Comparison of ENCODE assay signal across 9 cellular contexts in genomic region chr6:149233056-149233715, GRCh38.
DNase-seq lines count a peak whose midpoint lies in the region; ATAC-seq, FAIRE-seq and TF ChIP-seq lines count a peak whose summit lies in the region.
"Had no signal": no experiment of that assay in that cellular context is flagged by ENCODE, and none has a peak within 500 bp of the region (broad histone marks: within the 10 kb centered on the region; RNA-seq: fewer than 3 reads in every experiment).

No MANE protein-coding gene starts in this region.

- TF ChIP-seq RAD21 in A549 (conservative IDR thresholded peaks at IDR 0.05 in 1 of 2, IDR thresholded peaks at IDR 0.05 in 1 of 2) (no peak), Ishikawa (IDR thresholded peaks at IDR 0.05; ENCODE audit: low read depth) (no peak)

- no peak for FAIRE-seq in A549 (lab: Jason Lieb, UNC)

- TF ChIP-seq CTCF in A549 (IDR thresholded peaks at IDR 0.05) = no peak

- peaks cover 41% of the 10 kb centered on the region for H3K4me1 ChIP-seq in A549

- TF ChIP-seq POLR2A in A549 (IDR thresholded peaks at IDR 0.05; ENCODE audit: low read length) = no peak

- ATAC-seq in A549 (peak; percentile 65 to 89; a peak in 5 of 6 replicates), GM19452 (IDR thresholded peaks at IDR 0.05; ENCODE audit: unreplicated experiment) (no peak)

- CTCF ChIA-PET in A549 (lab: Yijun Ruan, JAX) = no interaction called here

- 51% methylated on average over 6 of the region's 7 CpGs for WGBS in A549 (ENCODE audit: missing lambda C conversion rate)

- H3K27ac ChIP-seq in A549 = peak overlapping the region; percentile 76 to 89
- H3K27ac ChIP-seq: thoracic aorta had no signal

- peak overlapping the region; percentile 69 for H3K4me2 ChIP-seq in A549

- POLR2A ChIA-PET in A549 (lab: Yijun Ruan, JAX) = no interaction called here

- DNase-seq in A549 (ENCODE audit: low read depth in 1 of 2, low spot score in 1 of 2) (peak; percentile 72 to 83), epidermal melanocyte (ENCODE audit: insufficient read length, low spot score) (peak; percentile 21), Ammon's horn (ENCODE audit: low spot score) (no peak), NCI-H526 (lab: John Stamatoyannopoulos, UW) (no peak)
- peak; percentile 55 to 66 for DNase-seq in activated CD4-positive, alpha-beta T cell treated with anti-CD3 and anti-CD28 coated beads, Interleukin-2, amount 50 U/mL, for 48 hours
- DNase-seq in stimulated activated CD4-positive, alpha-beta T cell treated with anti-CD3 and anti-CD28 coated beads, Interleukin-2, amount 100 ng/mL, for 48 hours = peak; percentile 36 to 39

- H3K9me3 ChIP-seq in A549 = no peaks in the 10 kb centered on the region
- H3K9me3 ChIP-seq: thoracic aorta had no signal

- H3K4me3 ChIP-seq in A549 = no peak overlapping the region
- H3K4me3 ChIP-seq: thoracic aorta had no signal

- TF ChIP-seq EP300 in A549 (IDR thresholded peaks at IDR 0.05) = no peak
- TF ChIP-seq EP300 in Ishikawa (IDR thresholded peaks at IDR 0.05; ENCODE audit: borderline replicate concordance) = peak; percentile 48; the same call in 1 of the 2 replicates

TF ChIP-seq in A549, 52 proteins besides CTCF, POLR2A, EP300 and RAD21:
- TF ChIP-seq HEYL (CRISPR knock-in tag; IDR thresholded peaks at IDR 0.05) (no peak), KDM5A (IDR thresholded peaks at IDR 0.05) (no peak), TFCP2L1 (CRISPR knock-in tag; IDR thresholded peaks at IDR 0.05) (no peak), FOSL2 (IDR thresholded peaks at IDR 0.05) (peak; percentile 68), FOSL2 (CRISPR knock-in tag; IDR thresholded peaks at IDR 0.05) (peak; percentile 83), NPAS2 (CRISPR knock-in tag; IDR thresholded peaks at IDR 0.05; ENCODE audit: borderline replicate concordance) (no peak), POLR2AphosphoS2 (conservative IDR thresholded peaks at IDR 0.05; ENCODE audit: low read length) (no peak), SREBF2 (IDR thresholded peaks at IDR 0.05) (no peak), RARB (CRISPR knock-in tag; IDR thresholded peaks at IDR 0.05) (no peak), ELK1 (IDR thresholded peaks at IDR 0.05; ENCODE audit: low read depth, low read length) (no peak), PHF8 (IDR thresholded peaks at IDR 0.05; ENCODE audit: borderline replicate concordance, low read depth) (no peak), FOXS1 (CRISPR knock-in tag; IDR thresholded peaks at IDR 0.05) (0 out of 2 replicates have a peak, but pooled peaks have one; percentile 16), CBX2 (IDR thresholded peaks at IDR 0.05; ENCODE audit: borderline replicate concordance, low read depth) (no peak), JUN (IDR thresholded peaks at IDR 0.05) (0 out of 5 replicates have a peak, but pooled peaks of 1 of the 2 experiments have one; percentile 35), HOXB13 (CRISPR knock-in tag; IDR thresholded peaks at IDR 0.05; ENCODE audit: low read depth) (no peak), JUNB (IDR thresholded peaks at IDR 0.05) (peak; percentile 75), MAZ (IDR thresholded peaks at IDR 0.05; ENCODE audit: borderline replicate concordance, low read depth, low read length) (no peak), GATA3 (IDR thresholded peaks at IDR 0.05; ENCODE audit: borderline replicate concordance) (peak; percentile 82; the same call in 1 of the 2 replicates), EHMT2 (IDR thresholded peaks at IDR 0.05; ENCODE audit: low read depth) (0 out of 2 replicates have a peak, but pooled peaks have one; percentile 26), CHD2 (IDR thresholded peaks at IDR 0.05; ENCODE audit: low read length, partially characterized antibody) (no peak)

TF ChIP-seq in Ishikawa, 13 proteins besides CTCF, POLR2A, EP300 and RAD21:
- TF ChIP-seq REST (IDR thresholded peaks at IDR 0.05; ENCODE audit: low read depth) = no peak
- TF ChIP-seq TEAD4 (IDR thresholded peaks at IDR 0.05) = no peak
- no peak for TF ChIP-seq EGR1 (IDR thresholded peaks at IDR 0.05)
- TF ChIP-seq TCF12 (IDR thresholded peaks at IDR 0.05; ENCODE audit: low read depth) = peak; percentile 46; the same call in 1 of the 2 replicates
- 0 out of 2 replicates have a peak, but pooled peaks have one; percentile 37 for TF ChIP-seq NFIC (IDR thresholded peaks at IDR 0.05)
- TF ChIP-seq FOXM1 (IDR thresholded peaks at IDR 0.05; ENCODE audit: borderline replicate concordance, low read depth) = 0 out of 2 replicates have a peak, but pooled peaks have one; percentile 23
- TF ChIP-seq, protein P1, sequence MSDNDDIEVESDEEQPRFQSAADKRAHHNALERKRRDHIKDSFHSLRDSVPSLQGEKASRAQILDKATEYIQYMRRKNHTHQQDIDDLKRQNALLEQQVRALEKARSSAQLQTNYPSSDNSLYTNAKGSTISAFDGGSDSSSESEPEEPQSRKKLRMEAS (IDR thresholded peaks at IDR 0.05) = no peak
- no peak for TF ChIP-seq YY1 (IDR thresholded peaks at IDR 0.05; ENCODE audit: low read depth)
- TF ChIP-seq ZBTB7A (IDR thresholded peaks at IDR 0.05; ENCODE audit: low read depth) = no peak
- no peak for TF ChIP-seq USF1 (IDR thresholded peaks at IDR 0.05)
- TF ChIP-seq TAF1 (IDR thresholded peaks at IDR 0.05; ENCODE audit: low read depth) = no peak
- no peak for TF ChIP-seq CEBPB (IDR thresholded peaks at IDR 0.05)
- TF ChIP-seq CREB1 (IDR thresholded peaks at IDR 0.05; ENCODE audit: low read depth) = no peak

Comparison
In these comparisons a context has a peak if more than half of its experiments do, and no peak if none do; other contexts are left out.
1. DNase-seq: peak in A549 (2 of 2), activated CD4-positive, alpha-beta T cell treated with anti-CD3 and anti-CD28 coated beads, Interleukin-2, amount 50 U/mL, for 48 hours (2 of 2), epidermal melanocyte (single experiment) and stimulated activated CD4-positive, alpha-beta T cell treated with anti-CD3 and anti-CD28 coated beads, Interleukin-2, amount 100 ng/mL, for 48 hours (2 of 2); none in Ammon's horn (single experiment) and NCI-H526 (0 of 2).